In genomic region chr7:135718794-135719436, GRCh38 we compare ENCODE assay signal across 21 cellular contexts. TPM values are rescaled to one million over a fixed set of nuclear protein-coding genes. Genes with fewer than 3 reads are reported as not detected.
A peak's percentile ranks its signal among the peaks of the same experiment; 100 is the strongest.
DNase-seq lines count a peak whose midpoint lies in the region; ATAC-seq and TF ChIP-seq lines count a peak whose summit lies in the region.
"Had no signal": no experiment of that assay in that cellular context is flagged by ENCODE, and none has a peak within 500 bp of the region (broad histone marks: within the 10 kb centered on the region; RNA-seq: fewer than 3 reads in every experiment).

No MANE protein-coding gene starts in this region.

- CTCF ChIA-PET in SK-N-SH (lab: Yijun Ruan, JAX), result interaction anchor here (0.9 to 11.2 kb wide), 4 partner anchors 10 to 45 kb away, joined by 3 to 153 read pairs (median 3); no protein-coding TSS in a partner anchor

- no peaks in the 10 kb centered on the region for H3K9me2 ChIP-seq in SK-N-SH
- H3K9me2 ChIP-seq in Karpas-422 (replicated peaks; ENCODE audit: insufficient read depth, low read length), result no peaks in the 10 kb centered on the region

- TF ChIP-seq EP300 in SK-N-SH (IDR thresholded peaks at IDR 0.05; ENCODE audit: borderline replicate concordance in 1 of 2, low read depth in 1 of 2, low read length in 1 of 2), result no peak

- H3K79me2 ChIP-seq in SK-N-SH (ENCODE audit: insufficient read depth) (no peaks in the 10 kb centered on the region), Karpas-422 (ENCODE audit: low read length) (no peaks in the 10 kb centered on the region)

- no peak overlapping the region for H3K4ac ChIP-seq in neuronal stem cell (ENCODE audit: low read length)

- H2BK12ac ChIP-seq in neuronal stem cell (ENCODE audit: low read length), result no peak overlapping the region

- H3K4me3 ChIP-seq in SK-N-SH (ENCODE audit: low read depth in 2 of 2, low read length in 1 of 2) (no peak overlapping the region), neuronal stem cell (ENCODE audit: low read length in 2 of 2) (no peak overlapping the region), Karpas-422 (ENCODE audit: low read length) (no peak overlapping the region)
- H3K4me3 ChIP-seq: A549; BLaER1 treated with 17β-estradiol and CSF1 and Interleukin-3, amounts not matched to agents 10 nM and 100 nM; GM12878; MG63; PC-9 had no signal

- H3K23ac ChIP-seq in neuronal stem cell (ENCODE audit: low read depth, low read length, poor library complexity), result no peak overlapping the region

- H4K20me1 ChIP-seq in SK-N-SH (ENCODE audit: insufficient read depth) (no peaks in the 10 kb centered on the region), Karpas-422 (ENCODE audit: insufficient read depth, low read depth, low read length) (no peaks in the 10 kb centered on the region)
- H4K20me1 ChIP-seq: BLaER1 treated with 17β-estradiol and CSF1 and Interleukin-3, amounts not matched to agents 10 nM and 100 nM had no signal

- H3K36me3 ChIP-seq in SK-N-SH (replicated peaks in 1 of 2; ENCODE audit: control insufficient read depth in 1 of 2, insufficient read depth in 2 of 2, low read length in 1 of 2) (no peaks in the 10 kb centered on the region), neuronal stem cell (replicated peaks in 1 of 2; ENCODE audit: control insufficient read depth in 2 of 2, insufficient read depth in 2 of 2, low read length in 2 of 2) (no peaks in the 10 kb centered on the region), Karpas-422 (ENCODE audit: insufficient read depth, low read length) (no peaks in the 10 kb centered on the region)
- H3K36me3 ChIP-seq: BLaER1 treated with 17β-estradiol and CSF1 and Interleukin-3, amounts not matched to agents 10 nM and 100 nM; MG63 had no signal

- no peak overlapping the region for H3K14ac ChIP-seq in neuronal stem cell (ENCODE audit: low read length)

- WGBS in SK-N-SH (ENCODE audit: low lambda C conversion rate), result 95% methylated on average over 7 of the region's 7 CpGs
- WGBS in neuronal stem cell (ENCODE audit: extremely low coverage in 2 of 2, insufficient read length in 2 of 2, insufficient replicate concordance in 1 of 2), 2 donors, result no CpG with 5 or more reads among the region's 7 CpGs

- ATAC-seq in SK-N-SH treated with all-trans-retinoic acid at 6 μM for 48 hours (no peak), left ventricle myocardium superior (peak; percentile 68), GM21447 (IDR thresholded peaks at IDR 0.05; ENCODE audit: unreplicated experiment) (no peak), HG03280 (IDR thresholded peaks at IDR 0.05; ENCODE audit: unreplicated experiment) (no peak)
- ATAC-seq: A549, GM12878 had no signal

- no peak for TF ChIP-seq RAD21 in SK-N-SH (IDR thresholded peaks at IDR 0.05; ENCODE audit: low read length)

- POLR2A ChIA-PET in SK-N-SH (lab: Yijun Ruan, JAX), result no interaction called here

- peaks cover 29% of the 10 kb centered on the region for H3F3A ChIP-seq in SK-N-SH (replicated peaks; ENCODE audit: insufficient read depth)

- no peak overlapping the region for H4K8ac ChIP-seq in neuronal stem cell (ENCODE audit: low read depth, low read length)

- H3K79me1 ChIP-seq in neuronal stem cell (ENCODE audit: low read depth, low read length), result no peaks in the 10 kb centered on the region

- H3K27me3 ChIP-seq in SK-N-SH (ENCODE audit: insufficient read depth) (no peaks in the 10 kb centered on the region), neuronal stem cell (ENCODE audit: control insufficient read depth in 3 of 3, insufficient read depth in 3 of 3, low read depth in 1 of 3, low read length in 3 of 3) (peaks cover 0 to 6% (median 0%) of the 10 kb centered on the region in 3 experiments), Karpas-422 (ENCODE audit: low read length) (no peaks in the 10 kb centered on the region)
- H3K27me3 ChIP-seq: BLaER1 treated with 17β-estradiol and CSF1 and Interleukin-3, amounts not matched to agents 10 nM and 100 nM; MG63 had no signal

- TF ChIP-seq CTCF in SK-N-SH (IDR thresholded peaks at IDR 0.05), result no peak

- peak; percentile 51 for DNase-seq in SK-N-SH
- peak; percentile 15 for DNase-seq in NCI-H69 (lab: John Stamatoyannopoulos, UW)
- no peak for DNase-seq in left ventricle myocardium superior
- DNase-seq in neuronal stem cell (ENCODE audit: low spot score), result peak; percentile 50
- no peak for DNase-seq in Karpas-422
- DNase-seq: CD8-positive, alpha-beta memory T cell; DND-41; GOT3; MG63; NCI-H1092; NCI-H1694; NCI-H2171; NCI-H446; NCI-H774; PC-9 had no signal

- H3K9me3 ChIP-seq in SK-N-SH (no peaks in the 10 kb centered on the region), neuronal stem cell (replicated peaks in 1 of 2; ENCODE audit: control insufficient read depth in 2 of 2, insufficient read depth in 1 of 2, low read depth in 1 of 2, low read length in 2 of 2) (no peaks in the 10 kb centered on the region), Karpas-422 (ENCODE audit: low read length) (no peaks in the 10 kb centered on the region)
- H3K9me3 ChIP-seq: A549; BLaER1 treated with 17β-estradiol and CSF1 and Interleukin-3, amounts not matched to agents 10 nM and 100 nM; MG63 had no signal

- no peak overlapping the region for H3K27ac ChIP-seq in SK-N-SH (ENCODE audit: low read depth in 2 of 2, low read length in 1 of 2)
- no peak overlapping the region for H3K27ac ChIP-seq in neuronal stem cell (replicated peaks; ENCODE audit: low read length)
- no peak overlapping the region for H3K27ac ChIP-seq in Karpas-422 (ENCODE audit: low read length)
- H3K27ac ChIP-seq: A549; BLaER1 treated with 17β-estradiol and CSF1 and Interleukin-3, amounts not matched to agents 10 nM and 100 nM; PC-9 had no signal

- peaks cover 23 to 24% of the 10 kb centered on the region in 2 experiments for H3K4me1 ChIP-seq in SK-N-SH (ENCODE audit: control insufficient read depth in 1 of 2, insufficient read depth in 2 of 2, low read depth in 1 of 2, low read length in 1 of 2)
- H3K4me1 ChIP-seq in neuronal stem cell (ENCODE audit: control insufficient read depth in 2 of 2, insufficient read depth in 1 of 2, low read depth in 1 of 2, low read length in 2 of 2), result peaks cover 12 to 15% of the 10 kb centered on the region in 2 donors
- H3K4me1 ChIP-seq in Karpas-422 (ENCODE audit: low read length), result no peaks in the 10 kb centered on the region
- H3K4me1 ChIP-seq: BLaER1 treated with 17β-estradiol and CSF1 and Interleukin-3, amounts not matched to agents 10 nM and 100 nM had no signal

- H2BK15ac ChIP-seq in neuronal stem cell (ENCODE audit: low read length), result no peak overlapping the region

- H2AFZ ChIP-seq in SK-N-SH (ENCODE audit: low read depth), result no peak overlapping the region
- H2AFZ ChIP-seq in neuronal stem cell (ENCODE audit: low read length), result peak overlapping the region; percentile 58
- no peak overlapping the region for H2AFZ ChIP-seq in Karpas-422 (ENCODE audit: low read length)
- H2AFZ ChIP-seq: PC-9 had no signal

- no peak overlapping the region for H3K18ac ChIP-seq in neuronal stem cell (ENCODE audit: low read length)

- no peak overlapping the region for H2AK5ac ChIP-seq in neuronal stem cell (ENCODE audit: low read depth, low read length)

- no peak overlapping the region for H4K91ac ChIP-seq in neuronal stem cell (ENCODE audit: low read depth, low read length, poor library complexity)

- H2BK5ac ChIP-seq in neuronal stem cell (ENCODE audit: low read length), result no peak overlapping the region

- no peak overlapping the region for H2BK120ac ChIP-seq in neuronal stem cell (ENCODE audit: low read depth, low read length)

- H3K4me2 ChIP-seq in SK-N-SH (no peak overlapping the region), neuronal stem cell (ENCODE audit: insufficient read depth, low read length, poor library complexity, severe bottlenecking) (no peak overlapping the region), Karpas-422 (ENCODE audit: low read depth, low read length, poor library complexity, severe bottlenecking) (no peak overlapping the region)
- H3K4me2 ChIP-seq: A549; BLaER1 treated with 17β-estradiol and CSF1 and Interleukin-3, amounts not matched to agents 10 nM and 100 nM; PC-9 had no signal

- intact Hi-C loops in left ventricle myocardium superior (cut with micrococcal nuclease), result no loop called here

- no peak overlapping the region for H3K9ac ChIP-seq in SK-N-SH
- no peak overlapping the region for H3K9ac ChIP-seq in neuronal stem cell (ENCODE audit: low read depth, low read length, poor library complexity)
- H3K9ac ChIP-seq in Karpas-422 (ENCODE audit: low read length), result no peak overlapping the region
- H3K9ac ChIP-seq: BLaER1 treated with 17β-estradiol and CSF1 and Interleukin-3, amounts not matched to agents 10 nM and 100 nM had no signal

TF ChIP-seq in SK-N-SH, 30 proteins besides CTCF, POLR2A, EP300 and RAD21 (continues in another document):
- TF ChIP-seq MEF2A (IDR thresholded peaks at IDR 0.05; ENCODE audit: borderline replicate concordance, low read depth) (no peak), YY1 (IDR thresholded peaks at IDR 0.05; ENCODE audit: low read depth) (no peak), SMC3 (IDR thresholded peaks at IDR 0.05; ENCODE audit: low read depth, low read length) (no peak), ELF1 (IDR thresholded peaks at IDR 0.05) (no peak)

TF ChIP-seq in SK-N-SH treated with all-trans-retinoic acid at 6 μM for 48 hours, 23 proteins besides CTCF, POLR2A, EP300 and RAD21 (continues in another document):
- TF ChIP-seq TOX (CRISPR knock-in tag; IDR thresholded peaks at IDR 0.05; ENCODE audit: borderline replicate concordance), result no peak

RNA-seq across cellular contexts. Expression of gene SLC13A4, which starts 9.1 kb away (rescaled TPM):
- polyA plus RNA-seq in SK-N-SH (2012; rRNA removed), result 0.23 and 0.30 TPM in 2 replicates
- 0.12 and 0.28 TPM in 2 replicates for polyA plus RNA-seq in SK-N-SH (2012; cell fraction: cytosol; rRNA removed)
- 0.26 TPM in 2 replicates for polyA plus RNA-seq in SK-N-SH (2012; cell fraction: nucleus; rRNA removed)
- total RNA-seq in left ventricle myocardium superior, result 0.15 TPM
- 5.0 TPM for polyA plus RNA-seq in neuronal stem cell (2013, experiment 1 of 2)
- 4.6 TPM for polyA plus RNA-seq in neuronal stem cell (2013, experiment 2 of 2)
- not detected in 2 replicates for total RNA-seq in Karpas-422 (2014; rRNA removed; shearing (Covaris generic); ENCODE audit: low replicate concordance)
- total RNA-seq: CD8-positive, alpha-beta memory T cell; GM12878; PC-9 had no signal
- polyA plus RNA-seq: A549; CD8-positive, alpha-beta memory T cell had no signal

RNA-seq across cellular contexts. Expression of gene FAM180A, which starts 29.7 kb away (rescaled TPM):
- 0.08 and 0.10 TPM in 2 replicates for polyA plus RNA-seq in SK-N-SH (2012; rRNA removed)
- 0.04 and 0.09 TPM in 2 replicates for polyA plus RNA-seq in SK-N-SH (2012; cell fraction: cytosol; rRNA removed)
- 0.08 and 0.12 TPM in 2 replicates for polyA plus RNA-seq in SK-N-SH (2012; cell fraction: nucleus; rRNA removed)
- total RNA-seq in left ventricle myocardium superior, result 11.4 TPM
- not detected for polyA plus RNA-seq in neuronal stem cell (2013, experiment 1 of 2)
- not detected for polyA plus RNA-seq in neuronal stem cell (2013, experiment 2 of 2)
- total RNA-seq in Karpas-422 (2014; rRNA removed; shearing (Covaris generic); ENCODE audit: low replicate concordance), result not detected in 2 replicates
- total RNA-seq: CD8-positive, alpha-beta memory T cell; GM12878; PC-9 had no signal
- polyA plus RNA-seq: A549; CD8-positive, alpha-beta memory T cell; GM12878 had no signal

RNA-seq across cellular contexts. Expression of gene STMP1, which starts 56.6 kb away (rescaled TPM):
- 26.0 and 30.0 TPM in 2 replicates for polyA plus RNA-seq in SK-N-SH (2012; rRNA removed)
- polyA plus RNA-seq in SK-N-SH (2012; cell fraction: cytosol; rRNA removed), result 36.1 and 52.6 TPM in 2 replicates
- polyA plus RNA-seq in SK-N-SH (2012; cell fraction: nucleus; rRNA removed), result 16.6 and 24.6 TPM in 2 replicates
- 30.3 TPM for total RNA-seq in left ventricle myocardium superior
- polyA plus RNA-seq in neuronal stem cell (2013, experiment 1 of 2), result 60.7 TPM
- polyA plus RNA-seq in neuronal stem cell (2013, experiment 2 of 2), result 60.6 TPM
- 12.5 and 30.4 TPM in 2 replicates for total RNA-seq in Karpas-422 (2014; rRNA removed; shearing (Covaris generic); ENCODE audit: low replicate concordance)

Comparison
In these comparisons a context has a peak if more than half of its experiments do, and no peak if none do; other contexts are left out.
1. DNase-seq: peak in SK-N-SH (single experiment), NCI-H69 (single experiment) and neuronal stem cell (single experiment); none in left ventricle myocardium superior (single experiment) and Karpas-422 (single experiment).
2. RNA of gene FAM180A, which starts 29.7 kb away (total RNA-seq): 11.4 TPM in left ventricle myocardium superior (single experiment); not detected in Karpas-422; every median in the first group is over 10 times any median in the second.